22 cellular contexts compared by ENCODE assay signal in the genomic region with DNA sequence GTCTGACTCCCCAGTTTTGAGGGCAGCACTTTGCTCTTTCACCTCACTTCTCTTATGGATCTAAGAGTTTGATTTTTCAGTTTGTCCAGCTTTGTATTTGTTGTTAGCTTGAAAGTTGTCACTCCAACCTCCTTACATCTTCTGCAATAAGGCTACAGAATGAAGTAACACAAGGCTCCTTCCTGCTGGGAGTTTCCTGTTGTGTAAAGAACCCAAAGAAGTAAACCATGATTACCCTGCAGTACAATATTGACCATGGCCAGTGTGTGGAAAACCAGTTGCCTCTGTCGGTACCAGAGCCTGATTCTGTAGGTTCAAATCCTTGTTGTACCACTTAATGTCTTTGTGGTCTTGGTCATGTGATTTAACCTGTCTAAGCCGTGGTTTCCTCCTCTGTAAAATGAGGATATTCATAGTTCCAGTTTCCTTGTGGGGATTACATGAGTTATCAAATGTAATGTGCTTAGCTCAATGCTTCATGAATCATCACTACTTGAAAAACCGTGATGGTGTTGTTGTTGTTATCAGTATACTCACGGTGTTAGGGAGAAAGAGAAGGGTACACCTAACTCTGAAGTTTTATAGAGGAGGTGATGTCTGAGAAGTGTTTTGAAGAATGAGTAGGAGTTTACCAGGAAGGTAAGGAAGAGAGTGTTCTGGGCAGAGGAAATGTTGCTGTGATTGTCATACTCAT.
DNase-seq lines count a peak whose midpoint lies in the region; ATAC-seq and TF ChIP-seq lines count a peak whose summit lies in the region.
"Had no signal": no experiment of that assay in that cellular context is flagged by ENCODE, and none has a peak within 500 bp of the region (broad histone marks: within the 10 kb centered on the region; RNA-seq: fewer than 3 reads in every experiment).

No MANE protein-coding gene starts in this region.

- peak overlapping the region; percentile 45; the same call in 1 of the 2 replicates for H2AFZ ChIP-seq in OCI-LY7 (ENCODE audit: low read length)

- H4K20me1 ChIP-seq in OCI-LY7 (ENCODE audit: insufficient read depth, low read length) = no peaks in the 10 kb centered on the region

- no peaks in the 10 kb centered on the region for H3K27me3 ChIP-seq in CD4-positive, alpha-beta memory T cell (ENCODE audit: insufficient read depth, low read length)
- no peaks in the 10 kb centered on the region for H3K27me3 ChIP-seq in naive thymus-derived CD4-positive, alpha-beta T cell (ENCODE audit: control insufficient read depth in 2 of 2, insufficient read depth in 2 of 2, low read length in 2 of 2)
- H3K27me3 ChIP-seq: stomach had no signal

- POLR2A ChIA-PET in CD4-positive, alpha-beta memory T cell (lab: Charles Lee; ENCODE audit: partially characterized antibody) = interaction anchor here (0.6 to 3.7 kb wide), 5 partner anchors 18 to 64 kb away, joined by 3 to 15 read pairs (median 3); no protein-coding TSS in a partner anchor
- POLR2A ChIA-PET in OCI-LY7 (lab: Charles Lee) = interaction anchor here (0.9 to 1.0 kb wide), 2 partner anchors 9 to 33 kb away, joined by 3 to 4 read pairs; no protein-coding TSS in a partner anchor
- POLR2A ChIA-PET in naive thymus-derived CD4-positive, alpha-beta T cell (lab: Charles Lee) = interaction anchor here (1.0 to 2.8 kb wide), 4 partner anchors 20 to 71 kb away, joined by 3 to 12 read pairs (median 4); partner anchors contain the start of gene ATP5F1E

- H3K27ac ChIP-seq in CD4-positive, alpha-beta memory T cell (ENCODE audit: low read depth, low read length) = no peak overlapping the region
- no peak overlapping the region for H3K27ac ChIP-seq in OCI-LY7 (ENCODE audit: low read depth, low read length, poor library complexity, severe bottlenecking)
- no peak overlapping the region for H3K27ac ChIP-seq in naive thymus-derived CD4-positive, alpha-beta T cell (ENCODE audit: low read depth, low read length)
- H3K27ac ChIP-seq: SJSA1, stomach, transverse colon, WERI-Rb-1 had no signal

- H3K4me1 ChIP-seq in CD4-positive, alpha-beta memory T cell (ENCODE audit: insufficient read depth, low read length) = peaks cover 12% of the 10 kb centered on the region
- H3K4me1 ChIP-seq in OCI-LY7 (ENCODE audit: insufficient read depth, low read length, poor library complexity, severe bottlenecking) = peaks cover 10% of the 10 kb centered on the region
- H3K4me1 ChIP-seq in naive thymus-derived CD4-positive, alpha-beta T cell (ENCODE audit: control insufficient read depth in 2 of 2, insufficient read depth in 2 of 2, low read length in 2 of 2) = peaks cover 0 to 7% of the 10 kb centered on the region in 2 donors
- H3K4me1 ChIP-seq: SJSA1, stomach, transverse colon had no signal

- H3K4me3 ChIP-seq in CD4-positive, alpha-beta memory T cell (ENCODE audit: low read length in 2 of 2) = no peak overlapping the region
- no peak overlapping the region for H3K4me3 ChIP-seq in OCI-LY7 (ENCODE audit: low read depth, low read length, poor library complexity, severe bottlenecking)
- no peak overlapping the region for H3K4me3 ChIP-seq in naive thymus-derived CD4-positive, alpha-beta T cell (ENCODE audit: low read length)
- H3K4me3 ChIP-seq: SJSA1, stomach, transverse colon had no signal

- CTCF ChIA-PET in CD4-positive, alpha-beta memory T cell (lab: Charles Lee; ENCODE audit: partially characterized antibody) = interaction anchor here (1.4 to 2.7 kb wide), 5 partner anchors 11 to 105 kb away, joined by 3 to 11 read pairs (median 9); no protein-coding TSS in a partner anchor
- CTCF ChIA-PET in OCI-LY7 (lab: Charles Lee; ENCODE audit: unreplicated experiment) = no interaction called here
- CTCF ChIA-PET in naive thymus-derived CD4-positive, alpha-beta T cell (lab: Charles Lee) = interaction anchor here (1.0 to 1.4 kb wide), 4 partner anchors 11 to 103 kb away, joined by 3 to 5 read pairs (median 4); no protein-coding TSS in a partner anchor

- intact Hi-C loops in CD4-positive, alpha-beta memory T cell (cut with micrococcal nuclease) = no loop called here
- intact Hi-C loops in OCI-LY7 (cut with micrococcal nuclease; ENCODE audit: unreplicated experiment) = no loop called here
- intact Hi-C loops in naive thymus-derived CD4-positive, alpha-beta T cell (cut with micrococcal nuclease) = no loop called here

- H3K4me3 Mint-ChIP-seq in CD4-positive, alpha-beta memory T cell = peak overlapping the region in 1 of 8 donors; percentile 25
- no peak overlapping the region for H3K4me3 Mint-ChIP-seq in naive thymus-derived CD4-positive, alpha-beta T cell

- no peaks in the 10 kb centered on the region for H3K79me2 ChIP-seq in OCI-LY7 (ENCODE audit: insufficient read depth, low read depth, low read length)

- H3K36me3 ChIP-seq in CD4-positive, alpha-beta memory T cell (ENCODE audit: insufficient read depth, low read length) = no peaks in the 10 kb centered on the region
- H3K36me3 ChIP-seq in OCI-LY7 (ENCODE audit: insufficient read depth, low read length) = no peaks in the 10 kb centered on the region
- H3K36me3 ChIP-seq in naive thymus-derived CD4-positive, alpha-beta T cell (ENCODE audit: control insufficient read depth in 2 of 3, insufficient read depth in 3 of 3, low read length in 3 of 3) = no peaks in the 10 kb centered on the region
- H3K36me3 ChIP-seq: SJSA1, stomach, transverse colon, WERI-Rb-1 had no signal

- peaks cover 0 to 2% of the 10 kb centered on the region in 2 donors for H3K27me3 Mint-ChIP-seq in CD4-positive, alpha-beta memory T cell
- peaks cover 0 to 19% (median 0%) of the 10 kb centered on the region in 5 donors for H3K27me3 Mint-ChIP-seq in naive thymus-derived CD4-positive, alpha-beta T cell

- H3K9me3 ChIP-seq in CD4-positive, alpha-beta memory T cell (ENCODE audit: control insufficient read depth in 1 of 2, low read length in 2 of 2) = no peaks in the 10 kb centered on the region
- H3K9me3 ChIP-seq in OCI-LY7 (ENCODE audit: low read length) = no peaks in the 10 kb centered on the region
- H3K9me3 ChIP-seq in naive thymus-derived CD4-positive, alpha-beta T cell (ENCODE audit: control insufficient read depth in 2 of 3, low read length in 3 of 3) = no peaks in the 10 kb centered on the region
- H3K9me3 ChIP-seq: SJSA1, stomach, transverse colon had no signal

- no TSS peak for BruUV-seq in OCI-LY7 (replicated peaks; lab: Mats Ljungman, UMichigan)

- ATAC-seq in naive thymus-derived CD4-positive, alpha-beta T cell = peak; percentile 40
- ATAC-seq in HG02623 (IDR thresholded peaks at IDR 0.05; ENCODE audit: unreplicated experiment) = no peak
- no peak for ATAC-seq in GM18502 (IDR thresholded peaks at IDR 0.05; ENCODE audit: poor library complexity, unreplicated experiment)
- ATAC-seq: HCT116, left colon had no signal

- peaks cover 11 to 26% (median 20%) of the 10 kb centered on the region in 4 donors for H3K4me1 Mint-ChIP-seq in CD4-positive, alpha-beta memory T cell
- H3K4me1 Mint-ChIP-seq in naive thymus-derived CD4-positive, alpha-beta T cell = peaks cover 12 to 27% (median 24%) of the 10 kb centered on the region in 7 donors

- H3K4me2 ChIP-seq in OCI-LY7 (ENCODE audit: low read length) = 0 out of 2 replicates have a peak overlapping the region, but pooled peaks have one; percentile 1

- H3K9me2 ChIP-seq in OCI-LY7 (ENCODE audit: insufficient read depth, low read length) = no peaks in the 10 kb centered on the region

- DNase-seq in SKM-1 treated with dmso at 0.1 percent for 144 hours (lab: John Stamatoyannopoulos, UW; ENCODE audit: unreplicated experiment) (peak; percentile 39), SKM-1 (lab: John Stamatoyannopoulos, UW; ENCODE audit: unreplicated experiment) (no peak), OCI-LY7 (ENCODE audit: low spot score) (no peak), DMS114 treated with DMSO at 0.1 percent for 48 hours (lab: John Stamatoyannopoulos, UW; ENCODE audit: unreplicated experiment) (no peak)
- no peak for DNase-seq in CD4-positive, alpha-beta memory T cell
- DNase-seq in naive thymus-derived CD4-positive, alpha-beta T cell = no peak
- DNase-seq: 8988T; amygdala; left colon; NCI-H1694; NCI-H2171 treated with DMSO at 0.1 percent for 48 hours; NCI-H748 treated with DMSO at 0.1 percent for 48 hours; small intestine; stimulated activated CD4-positive, alpha-beta T cell treated with anti-CD3 and anti-CD28 coated beads, Interleukin-4, amount 100 ng/mL, for 1 hour; stomach; T-helper 2 cell; transverse colon; WERI-Rb-1 had no signal

- no peaks in the 10 kb centered on the region for H3K36me3 Mint-ChIP-seq in CD4-positive, alpha-beta memory T cell
- H3K36me3 Mint-ChIP-seq in naive thymus-derived CD4-positive, alpha-beta T cell = no peaks in the 10 kb centered on the region

- peak overlapping the region in 5 of 7 donors; percentile 25 to 32 (median 26) for H3K27ac Mint-ChIP-seq in CD4-positive, alpha-beta memory T cell
- H3K27ac Mint-ChIP-seq in naive thymus-derived CD4-positive, alpha-beta T cell = peak overlapping the region in 2 of 9 donors; percentile 26 to 29

- H3K9me3 Mint-ChIP-seq in CD4-positive, alpha-beta memory T cell = no peaks in the 10 kb centered on the region
- H3K9me3 Mint-ChIP-seq in naive thymus-derived CD4-positive, alpha-beta T cell = no peaks in the 10 kb centered on the region

- no peak for TF ChIP-seq CTCF in OCI-LY7 (conservative IDR thresholded peaks at IDR 0.05; ENCODE audit: low read length)
